8 cellular contexts compared by ENCODE assay signal in genomic region chr4:113673450-113673849, GRCh38.
DNase-seq lines count a peak whose midpoint lies in the region; ATAC-seq, FAIRE-seq and TF ChIP-seq lines count a peak whose summit lies in the region.

No MANE protein-coding gene starts in this region.

- no peaks in the 10 kb centered on the region for H4K20me1 ChIP-seq in OCI-LY7 (ENCODE audit: insufficient read depth, low read length)

- H3K9me3 ChIP-seq in OCI-LY7 (ENCODE audit: low read length): no peaks in the 10 kb centered on the region; the same call in 1 of the 2 replicates

- intact Hi-C loops in OCI-LY7 (cut with micrococcal nuclease; ENCODE audit: unreplicated experiment): no loop called here

- DNase-seq in activated effector memory CD4-positive, alpha-beta T cell treated with anti-CD3 and anti-CD28 coated beads, Interleukin-2, amount 50 U/mL, for 16 hours: peak; percentile 71
- no peak for DNase-seq in activated effector memory CD4-positive, alpha-beta T cell treated with Interleukin-2 at 50 U/mL for 16 hours
- DNase-seq in OCI-LY7 (ENCODE audit: low spot score) (peak; percentile 50), bronchial epithelial cell (ENCODE audit: low read depth) (peak; percentile 81), NCI-H2171 treated with DMSO at 0.1 percent for 48 hours (lab: John Stamatoyannopoulos, UW) (no peak), glomerular visceral epithelial cell (ENCODE audit: extremely low spot score) (no peak)
- DNase-seq in stimulated activated CD4-positive, alpha-beta T cell treated with anti-CD3 and anti-CD28 coated beads, Interleukin-4, amount 100 ng/mL, for 24 hours: peak; percentile 40

- H3K9me2 ChIP-seq in OCI-LY7 (ENCODE audit: insufficient read depth, low read length): no peaks in the 10 kb centered on the region

- no peak overlapping the region for H2AFZ ChIP-seq in OCI-LY7 (ENCODE audit: low read length)

- CTCF ChIA-PET in OCI-LY7 (lab: Charles Lee; ENCODE audit: unreplicated experiment): no interaction called here

- peaks cover 62% of the 10 kb centered on the region for H3K36me3 ChIP-seq in OCI-LY7 (ENCODE audit: insufficient read depth, low read length)
- no peaks in the 10 kb centered on the region for H3K36me3 ChIP-seq in bronchial epithelial cell (ENCODE audit: control insufficient read depth, insufficient read depth, low read length)

- H3K4me2 ChIP-seq in OCI-LY7 (ENCODE audit: low read length): peak overlapping the region; percentile 0; the same call in 1 of the 2 replicates

- peak overlapping the region; percentile 2 for H3K27ac ChIP-seq in OCI-LY7 (ENCODE audit: low read depth, low read length, poor library complexity, severe bottlenecking)

- H3K4me3 ChIP-seq in OCI-LY7 (ENCODE audit: low read depth, low read length, poor library complexity, severe bottlenecking) (no peak overlapping the region), bronchial epithelial cell (ENCODE audit: low read depth, low read length) (no peak overlapping the region)

- FAIRE-seq in bronchial epithelial cell (lab: Jason Lieb, UNC): no peak

- peak; percentile 81 for ATAC-seq in HG02642 (IDR thresholded peaks at IDR 0.05; ENCODE audit: poor library complexity, unreplicated experiment)

- no TSS peak for BruUV-seq in OCI-LY7 (replicated peaks; lab: Mats Ljungman, UMichigan)

- peaks cover 55% of the 10 kb centered on the region for H3K4me1 ChIP-seq in OCI-LY7 (ENCODE audit: insufficient read depth, low read length, poor library complexity, severe bottlenecking)

- no peaks in the 10 kb centered on the region for H3K27me3 ChIP-seq in bronchial epithelial cell (ENCODE audit: control insufficient read depth, insufficient read depth, low read length)

- POLR2A ChIA-PET in OCI-LY7 (lab: Charles Lee): interaction anchor here (0.7 to 10.3 kb wide), 6 partner anchors 19 to 52 kb away, joined by 3 to 64 read pairs (median 4); no protein-coding TSS in a partner anchor

- 0 out of 2 replicates have a peak, but pooled peaks have one; percentile 18 for TF ChIP-seq CTCF in OCI-LY7 (conservative IDR thresholded peaks at IDR 0.05; ENCODE audit: low read length)
- no peak for TF ChIP-seq CTCF in bronchial epithelial cell (IDR thresholded peaks at IDR 0.05; ENCODE audit: insufficient read depth, low read length, severe bottlenecking)

- peaks cover 73% of the 10 kb centered on the region; the same call in 1 of the 2 replicates for H3K79me2 ChIP-seq in OCI-LY7 (ENCODE audit: insufficient read depth, low read depth, low read length)

Comparison
In these comparisons a context has a peak if more than half of its experiments do, and no peak if none do; other contexts are left out.
1. DNase-seq: peak in activated effector memory CD4-positive, alpha-beta T cell treated with anti-CD3 and anti-CD28 coated beads, Interleukin-2, amount 50 U/mL, for 16 hours (single experiment), OCI-LY7 (single experiment), bronchial epithelial cell (single experiment) and stimulated activated CD4-positive, alpha-beta T cell treated with anti-CD3 and anti-CD28 coated beads, Interleukin-4, amount 100 ng/mL, for 24 hours (single experiment); none in activated effector memory CD4-positive, alpha-beta T cell treated with Interleukin-2 at 50 U/mL for 16 hours (single experiment), NCI-H2171 treated with DMSO at 0.1 percent for 48 hours (single experiment) and glomerular visceral epithelial cell (single experiment).